In the genomic region with DNA sequence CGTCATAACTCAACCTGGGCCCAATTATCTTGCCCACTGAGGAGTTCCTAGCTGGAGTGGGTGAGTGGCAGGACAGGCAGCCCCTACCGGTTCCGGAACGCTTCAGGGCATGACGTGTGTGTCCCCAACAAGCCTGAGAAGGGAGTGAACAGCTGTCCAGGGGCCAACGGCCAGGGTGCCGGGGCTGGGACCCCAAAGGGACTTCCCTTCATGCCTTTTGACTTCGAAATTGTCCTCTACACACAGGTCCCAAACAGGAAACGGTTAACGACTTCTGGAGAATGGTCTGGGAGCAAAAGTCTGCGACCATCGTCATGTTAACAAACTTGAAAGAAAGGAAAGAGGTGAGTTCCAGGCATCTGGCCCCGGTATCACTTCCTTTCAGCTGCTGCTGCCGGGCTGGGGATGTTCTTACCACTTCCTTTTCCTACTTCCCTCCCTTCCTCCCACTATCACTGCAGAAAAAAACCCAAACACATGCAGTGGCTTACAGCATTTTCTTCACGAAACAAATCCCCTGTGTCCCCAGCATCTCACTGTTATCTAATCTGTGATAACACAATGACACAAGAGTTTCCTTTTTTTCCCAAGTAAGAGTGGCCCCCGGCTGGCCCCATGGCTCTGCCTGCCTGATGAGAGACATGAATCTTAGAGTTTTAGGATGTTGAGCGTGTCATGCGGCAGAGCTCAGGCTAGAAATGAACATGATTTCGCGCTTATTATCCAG, we compare ENCODE assay signal across 8 cellular contexts.
DNase-seq lines count a peak whose midpoint lies in the region; ATAC-seq lines count a peak whose summit lies in the region.

No MANE protein-coding gene starts in this region.

- peak overlapping the region; percentile 98 to 100 (median 99) for H3K27ac ChIP-seq in BLaER1 treated with 17β-estradiol and CSF1 and Interleukin-3, amounts not matched to agents 10 nM and 100 nM

- peak overlapping the region; percentile 92 to 98 (median 96) for H3K9ac ChIP-seq in BLaER1 treated with 17β-estradiol and CSF1 and Interleukin-3, amounts not matched to agents 10 nM and 100 nM

- peak overlapping the region; percentile 32 to 68 (median 56); a peak in 19 of 20 replicates for H3K4me3 ChIP-seq in BLaER1 treated with 17β-estradiol and CSF1 and Interleukin-3, amounts not matched to agents 10 nM and 100 nM

- peak overlapping the region; percentile 63 to 73 for H3K4me3 Mint-ChIP-seq in activated T-cell treated with anti-CD3 and anti-CD28 coated beads, Interleukin-2, amount 50 U/mL, for 72 hours

- in situ Hi-C loops in KBM-7 (cut with MboI; ENCODE audit: low pct_unique_long_range_greater_than_20kb, low sequenced_read_pairs) = no loop called here

- no peaks in the 10 kb centered on the region; a peak in 1 of 22 replicates for H3K27me3 ChIP-seq in BLaER1 treated with 17β-estradiol and CSF1 and Interleukin-3, amounts not matched to agents 10 nM and 100 nM

- H3K36me3 ChIP-seq in BLaER1 treated with 17β-estradiol and CSF1 and Interleukin-3, amounts not matched to agents 10 nM and 100 nM = peaks cover 72 to 83% (median 75%) of the 10 kb centered on the region in 11 experiments

- intact Hi-C loops in left ventricle myocardium superior (cut with micrococcal nuclease) = no loop called here

- H3K36me3 Mint-ChIP-seq in activated T-cell treated with anti-CD3 and anti-CD28 coated beads, Interleukin-2, amount 50 U/mL, for 72 hours (ENCODE audit: insufficient read depth in 2 of 2) = peaks cover 21 to 28% of the 10 kb centered on the region in 2 donors

- ATAC-seq in GM21447 (IDR thresholded peaks at IDR 0.05; ENCODE audit: unreplicated experiment) = peak; percentile 44
- peak in 1 of 2 donors; percentile 13 for ATAC-seq in activated T-cell treated with anti-CD3 and anti-CD28 coated beads, Interleukin-2, amount 50 U/mL, for 72 hours (replicated peaks in 1 of 2)
- peak; percentile 44 for ATAC-seq in left ventricle myocardium superior

- H3K27ac Mint-ChIP-seq in activated T-cell treated with anti-CD3 and anti-CD28 coated beads, Interleukin-2, amount 50 U/mL, for 72 hours = peak overlapping the region; percentile 94

- DNase-seq in KBM-7 (peak; percentile 91), left ventricle myocardium superior (peak; percentile 49), NCI-H526 (lab: John Stamatoyannopoulos, UW) (no peak), NCI-H1092 (lab: John Stamatoyannopoulos, UW) (no peak)
- peak; percentile 40 to 52 for DNase-seq in activated T-cell treated with anti-CD3 and anti-CD28 coated beads, Interleukin-2, amount 50 U/mL, for 72 hours
- DNase-seq in stimulated activated CD8-positive, alpha-beta memory T cell treated with anti-CD3 and anti-CD28 coated beads, Interleukin-15, amount 100 ng/mL, for 48 hours (ENCODE audit: low read depth in 2 of 2) = peak; percentile 34 to 40

- peaks cover 70% of the 10 kb centered on the region for H3K4me1 Mint-ChIP-seq in activated T-cell treated with anti-CD3 and anti-CD28 coated beads, Interleukin-2, amount 50 U/mL, for 72 hours (ENCODE audit: low read depth)

- H4K20me1 ChIP-seq in BLaER1 treated with 17β-estradiol and CSF1 and Interleukin-3, amounts not matched to agents 10 nM and 100 nM = peaks cover 0 to 20% (median 8%) of the 10 kb centered on the region in 11 experiments; a peak in 12 of 22 replicates

- peaks cover 3% of the 10 kb centered on the region in 2 donors for H3K9me3 Mint-ChIP-seq in activated T-cell treated with anti-CD3 and anti-CD28 coated beads, Interleukin-2, amount 50 U/mL, for 72 hours

- peaks cover 92 to 98% (median 94%) of the 10 kb centered on the region in 10 experiments for H3K4me1 ChIP-seq in BLaER1 treated with 17β-estradiol and CSF1 and Interleukin-3, amounts not matched to agents 10 nM and 100 nM

- H3K27me3 Mint-ChIP-seq in activated T-cell treated with anti-CD3 and anti-CD28 coated beads, Interleukin-2, amount 50 U/mL, for 72 hours (ENCODE audit: low read depth) = no peaks in the 10 kb centered on the region

- peak overlapping the region; percentile 74 to 99 (median 96) for H3K4me2 ChIP-seq in BLaER1 treated with 17β-estradiol and CSF1 and Interleukin-3, amounts not matched to agents 10 nM and 100 nM

- H3K9me3 ChIP-seq in BLaER1 treated with 17β-estradiol and CSF1 and Interleukin-3, amounts not matched to agents 10 nM and 100 nM (replicated peaks in 1 of 11) = no peaks in the 10 kb centered on the region

Comparison
In these comparisons a context has a peak if more than half of its experiments do, and no peak if none do; other contexts are left out.
1. DNase-seq: peak in KBM-7 (single experiment), activated T-cell treated with anti-CD3 and anti-CD28 coated beads, Interleukin-2, amount 50 U/mL, for 72 hours (2 of 2), left ventricle myocardium superior (single experiment) and stimulated activated CD8-positive, alpha-beta memory T cell treated with anti-CD3 and anti-CD28 coated beads, Interleukin-15, amount 100 ng/mL, for 48 hours (2 of 2); none in NCI-H526 (0 of 2) and NCI-H1092 (single experiment).